ENCODE assay signal across 12 cellular contexts in genomic region chr20:34920055-34920454, GRCh38. TPM values are rescaled to one million over a fixed set of nuclear protein-coding genes. Genes with fewer than 3 reads are reported as not detected.
"Had no signal": no experiment of that assay in that cellular context is flagged by ENCODE, and none has a peak within 500 bp of the region (broad histone marks: within the 10 kb centered on the region; RNA-seq: fewer than 3 reads in every experiment).

No MANE protein-coding gene starts in this region.

- ATAC-seq: activated CD4-positive, CD25-positive, alpha-beta regulatory T cell treated with anti-CD3 and anti-CD28 coated beads, Interleukin-2, amount 50 U/mL, for 24 hours; body of pancreas; left lobe of liver; stimulated activated memory B cell treated with anti-CD40 and anti-IgM and Interleukin-4, amounts not matched to agents 10 μg/mL and 1 μg/mL and 100 μg/mL, for 72 hours had no signal

- H3K4me3 Mint-ChIP-seq: activated naive CD4-positive, alpha-beta T cell treated with anti-CD3 and anti-CD28 coated beads for 36 hours; naive B cell; neural progenitor cell; stimulated activated memory B cell treated with anti-CD40 and anti-IgM and Interleukin-4, amounts not matched to agents 10 μg/mL and 1 μg/mL and 100 μg/mL, for 72 hours had no signal

- H3K4me1 Mint-ChIP-seq: naive B cell; neural progenitor cell; stimulated activated memory B cell treated with anti-CD40 and anti-IgM and Interleukin-4, amounts not matched to agents 10 μg/mL and 1 μg/mL and 100 μg/mL, for 72 hours had no signal

- H3K27ac Mint-ChIP-seq: activated naive CD4-positive, alpha-beta T cell treated with anti-CD3 and anti-CD28 coated beads for 36 hours; naive B cell; neural progenitor cell; stimulated activated memory B cell treated with anti-CD40 and anti-IgM and Interleukin-4, amounts not matched to agents 10 μg/mL and 1 μg/mL and 100 μg/mL, for 72 hours had no signal

- H3K9me3 Mint-ChIP-seq: activated naive CD4-positive, alpha-beta T cell treated with anti-CD3 and anti-CD28 coated beads for 36 hours; neural progenitor cell; stimulated activated memory B cell treated with anti-CD40 and anti-IgM and Interleukin-4, amounts not matched to agents 10 μg/mL and 1 μg/mL and 100 μg/mL, for 72 hours had no signal

- DNase-seq: activated naive CD4-positive, alpha-beta T cell treated with anti-CD3 and anti-CD28 coated beads for 36 hours; amygdala; hippocampal formation; naive B cell; stimulated activated CD4-positive, alpha-beta T cell treated with anti-CD3 and anti-CD28 coated beads, Interleukin-2, amount 100 ng/mL, for 24 hours; T-helper 9 cell had no signal

- H3K27me3 Mint-ChIP-seq: naive B cell; stimulated activated memory B cell treated with anti-CD40 and anti-IgM and Interleukin-4, amounts not matched to agents 10 μg/mL and 1 μg/mL and 100 μg/mL, for 72 hours had no signal

RNA-seq across cellular contexts. Expression of gene MYH7B, which starts 35.6 kb away (rescaled TPM):
- total RNA-seq: SJSA1 had no signal
